25 cellular contexts compared by ENCODE assay signal in genomic region chr20:24693466-24694156, GRCh38.
DNase-seq lines count a peak whose midpoint lies in the region; TF ChIP-seq lines count a peak whose summit lies in the region.
"Had no signal": no experiment of that assay in that cellular context is flagged by ENCODE, and none has a peak within 500 bp of the region (broad histone marks: within the 10 kb centered on the region; RNA-seq: fewer than 3 reads in every experiment).

No MANE protein-coding gene starts in this region.

- peaks cover 37% of the 10 kb centered on the region for H3K27me3 Mint-ChIP-seq in HFFc6 (ENCODE audit: insufficient read depth)
- H3K27me3 Mint-ChIP-seq in activated naive CD4-positive, alpha-beta T cell treated with anti-CD3 and anti-CD28 coated beads for 36 hours (ENCODE audit: low read depth): peaks cover 4% of the 10 kb centered on the region

- H3K27ac ChIP-seq in testis: no peak overlapping the region
- H3K27ac ChIP-seq: SK-N-MC, tibial nerve had no signal

- TF ChIP-seq CTCF in testis (IDR thresholded peaks at IDR 0.05) (no peak), HFFc6 (IDR thresholded peaks at IDR 0.05) (no peak)

- no peak overlapping the region for H3K27ac Mint-ChIP-seq in HFFc6
- H3K27ac Mint-ChIP-seq in activated naive CD4-positive, alpha-beta T cell treated with anti-CD3 and anti-CD28 coated beads for 36 hours: no peak overlapping the region
- H3K27ac Mint-ChIP-seq: activated CD4-positive, alpha-beta T cell treated with anti-CD3 and anti-CD28 coated beads, Interleukin-2, amount 10 ng/mL, durations not matched to agents 7 days and 5 days; CD8-positive, alpha-beta T cell; memory B cell; stimulated activated naive CD8-positive, alpha-beta T cell treated with anti-CD3 and anti-CD28 coated beads, Interleukin-15, Interleukin-2, amounts not matched to agents 100 ng/mL and 50 ng/mL, for 24 hours had no signal

- peak; percentile 3 for DNase-seq in activated CD4-positive, alpha-beta T cell treated with anti-CD3 and anti-CD28 coated beads for 1 hour
- DNase-seq in activated CD4-positive, alpha-beta T cell treated with anti-CD3 and anti-CD28 coated beads, Interleukin-2, amount 50 U/mL, for 1 hour: no peak
- DNase-seq in adipocyte (ENCODE audit: low read depth) (no peak), mesenteric fat pad (ENCODE audit: low spot score) (peak; percentile 55), testis (peak; percentile 11), HFFc6 (no peak), Kasumi-1 (lab: John Stamatoyannopoulos, UW) (no peak)
- no peak for DNase-seq in activated naive CD4-positive, alpha-beta T cell treated with anti-CD3 and anti-CD28 coated beads for 36 hours
- DNase-seq: activated CD4-positive, alpha-beta T cell treated with anti-CD3 and anti-CD28 coated beads, Interleukin-2, amount 10 ng/mL, durations not matched to agents 7 days and 5 days; activated naive CD4-positive, alpha-beta T cell treated with Interleukin-2 at 50 U/mL for 16 hours; AML-193; amygdala; dermis blood vessel endothelial cell; DMS 273 treated with DMSO at 0.1 percent for 48 hours; IMR-90; NCI-H1105; NCI-H1930; NCI-H69; nucleus accumbens; RPMI8226 had no signal

- H3K4me3 Mint-ChIP-seq in HFFc6: no peak overlapping the region
- no peak overlapping the region for H3K4me3 Mint-ChIP-seq in activated naive CD4-positive, alpha-beta T cell treated with anti-CD3 and anti-CD28 coated beads for 36 hours
- H3K4me3 Mint-ChIP-seq: activated CD4-positive, alpha-beta T cell treated with anti-CD3 and anti-CD28 coated beads, Interleukin-2, amount 10 ng/mL, durations not matched to agents 7 days and 5 days; CD8-positive, alpha-beta T cell; memory B cell; stimulated activated naive CD8-positive, alpha-beta T cell treated with anti-CD3 and anti-CD28 coated beads, Interleukin-15, Interleukin-2, amounts not matched to agents 100 ng/mL and 50 ng/mL, for 24 hours had no signal

- H3K9ac ChIP-seq in adipocyte (ENCODE audit: low read length): peak overlapping the region; percentile 28

- no peaks in the 10 kb centered on the region for H3K9me3 Mint-ChIP-seq in HFFc6
- no peaks in the 10 kb centered on the region for H3K9me3 Mint-ChIP-seq in activated naive CD4-positive, alpha-beta T cell treated with anti-CD3 and anti-CD28 coated beads for 36 hours
- H3K9me3 Mint-ChIP-seq: activated CD4-positive, alpha-beta T cell treated with anti-CD3 and anti-CD28 coated beads, Interleukin-2, amount 10 ng/mL, durations not matched to agents 7 days and 5 days; CD8-positive, alpha-beta T cell; memory B cell; stimulated activated naive CD8-positive, alpha-beta T cell treated with anti-CD3 and anti-CD28 coated beads, Interleukin-15, Interleukin-2, amounts not matched to agents 100 ng/mL and 50 ng/mL, for 24 hours had no signal

- intact Hi-C loops in testis (cut with DNase I; ENCODE audit: low total_unique reads): no loop called here
- intact Hi-C loops in activated naive CD4-positive, alpha-beta T cell treated with anti-CD3 and anti-CD28 coated beads for 36 hours (cut with micrococcal nuclease): loop anchor here (10.0 kb wide), 1 partner anchor 61 kb away; no protein-coding TSS in a partner anchor

- no peak for TF ChIP-seq POLR2A in testis (IDR thresholded peaks at IDR 0.05)

- peaks cover 11% of the 10 kb centered on the region for H3K4me1 Mint-ChIP-seq in HFFc6 (ENCODE audit: low read depth)
- no peaks in the 10 kb centered on the region for H3K4me1 Mint-ChIP-seq in activated naive CD4-positive, alpha-beta T cell treated with anti-CD3 and anti-CD28 coated beads for 36 hours (ENCODE audit: low read depth)
- H3K4me1 Mint-ChIP-seq: activated CD4-positive, alpha-beta T cell treated with anti-CD3 and anti-CD28 coated beads, Interleukin-2, amount 10 ng/mL, durations not matched to agents 7 days and 5 days had no signal

- no peaks in the 10 kb centered on the region for H3K36me3 Mint-ChIP-seq in HFFc6 (ENCODE audit: low read depth)
- H3K36me3 Mint-ChIP-seq in activated naive CD4-positive, alpha-beta T cell treated with anti-CD3 and anti-CD28 coated beads for 36 hours (ENCODE audit: low read depth): no peaks in the 10 kb centered on the region
- H3K36me3 Mint-ChIP-seq: CD8-positive, alpha-beta T cell; memory B cell had no signal

- H3K36me3 ChIP-seq in adipocyte (ENCODE audit: control insufficient read depth, insufficient read depth, low read length, severe bottlenecking) (no peaks in the 10 kb centered on the region), testis (ENCODE audit: low read depth, missing control alignments) (no peaks in the 10 kb centered on the region)
- H3K36me3 ChIP-seq: tibial nerve had no signal

- H3K4me3 ChIP-seq in adipocyte (ENCODE audit: low read length) (no peak overlapping the region), testis (no peak overlapping the region)
- H3K4me3 ChIP-seq: SK-N-MC, tibial nerve had no signal

- CTCF ChIA-PET in activated naive CD4-positive, alpha-beta T cell treated with anti-CD3 and anti-CD28 coated beads for 36 hours (lab: Charles Lee): interaction anchor here (0.7 kb wide), 1 partner anchor 855 kb away, joined by 3 read pairs; no protein-coding TSS in a partner anchor

- H3K4me1 ChIP-seq in adipocyte (ENCODE audit: control insufficient read depth, insufficient read depth, low read length): peaks cover 22% of the 10 kb centered on the region
- peaks cover 14% of the 10 kb centered on the region for H3K4me1 ChIP-seq in testis

- H3K27me3 ChIP-seq in adipocyte (replicated peaks; ENCODE audit: control insufficient read depth, insufficient read depth, low read length) (peaks cover 22% of the 10 kb centered on the region), testis (no peaks in the 10 kb centered on the region)
- H3K27me3 ChIP-seq: tibial nerve had no signal

- WGBS in testis, 2 donors: 76 to 89% methylated on average over 9 of the region's 9 CpGs

- H3K9me3 ChIP-seq in adipocyte (ENCODE audit: control insufficient read depth, low read length): peaks cover 3% of the 10 kb centered on the region
- no peaks in the 10 kb centered on the region for H3K9me3 ChIP-seq in testis
- H3K9me3 ChIP-seq: tibial nerve had no signal

Comparison
In these comparisons a context has a peak if more than half of its experiments do, and no peak if none do; other contexts are left out.
1. DNase-seq: peak in activated CD4-positive, alpha-beta T cell treated with anti-CD3 and anti-CD28 coated beads for 1 hour (single experiment), mesenteric fat pad (single experiment) and testis (single experiment); none in activated CD4-positive, alpha-beta T cell treated with anti-CD3 and anti-CD28 coated beads, Interleukin-2, amount 50 U/mL, for 1 hour (single experiment), adipocyte (single experiment), HFFc6 (single experiment), Kasumi-1 (0 of 2) and activated naive CD4-positive, alpha-beta T cell treated with anti-CD3 and anti-CD28 coated beads for 36 hours (single experiment).